Comparison of ENCODE assay signal across 10 cellular contexts in the genomic region with DNA sequence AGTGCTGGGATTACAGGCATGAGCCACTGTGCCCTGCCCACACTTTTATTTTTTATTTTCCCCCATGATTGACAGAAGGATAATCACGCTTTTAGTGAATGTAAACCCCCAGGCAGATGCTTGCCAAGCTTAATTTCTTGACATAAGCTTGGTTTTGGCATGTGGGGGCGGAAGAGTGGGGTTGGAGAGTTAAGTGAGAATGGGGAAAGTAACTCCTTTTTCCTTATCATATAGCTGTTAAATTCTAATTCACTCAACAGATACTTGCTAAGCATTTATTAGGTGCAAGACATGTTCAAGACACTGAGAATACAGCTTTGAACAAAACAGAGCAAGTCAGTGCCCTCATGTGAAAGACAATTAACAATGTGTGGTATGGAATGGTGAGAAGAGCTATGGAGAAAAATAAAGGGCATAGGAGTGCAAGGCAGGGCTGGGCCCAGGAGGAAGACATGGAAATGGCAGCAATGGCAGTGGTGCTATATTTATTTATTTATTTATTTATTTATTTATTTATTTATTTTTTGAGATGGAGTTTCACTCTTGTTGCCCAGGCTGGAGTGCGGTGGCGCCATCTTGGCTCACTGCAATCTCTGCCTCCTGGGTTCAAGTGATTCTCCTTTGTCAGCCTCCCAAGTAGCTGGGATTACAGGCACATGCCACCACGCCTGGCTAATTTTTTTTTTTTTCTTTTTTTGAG.
DNase-seq lines count a peak whose midpoint lies in the region; ATAC-seq and TF ChIP-seq lines count a peak whose summit lies in the region.
"Had no signal": no experiment of that assay in that cellular context is flagged by ENCODE, and none has a peak within 500 bp of the region (broad histone marks: within the 10 kb centered on the region; RNA-seq: fewer than 3 reads in every experiment).

No MANE protein-coding gene starts in this region.

- ATAC-seq in stimulated activated naive CD8-positive, alpha-beta T cell treated with anti-CD3 and anti-CD28 coated beads, Interleukin-15, Interleukin-2, amounts not matched to agents 100 U/mL and 50 U/mL, for 24 hours, result no peak

- no peaks in the 10 kb centered on the region for H3F3A ChIP-seq in Loucy (ENCODE audit: low read depth)

- H3K9me3 ChIP-seq in Loucy (ENCODE audit: insufficient read depth, low read depth, low read length) (no peaks in the 10 kb centered on the region), mucosa of rectum (ENCODE audit: control insufficient read depth in 2 of 2, low read length in 2 of 2) (no peaks in the 10 kb centered on the region)

- H3K4me3 ChIP-seq in Loucy (ENCODE audit: low read length, poor library complexity, severe bottlenecking) (no peak overlapping the region), mucosa of rectum (ENCODE audit: low read length in 2 of 2) (peak overlapping the region; percentile 79 to 88)
- H3K4me3 ChIP-seq: PC-9 had no signal

- no peaks in the 10 kb centered on the region for H4K20me1 ChIP-seq in Loucy (ENCODE audit: insufficient read depth, low read length, poor library complexity, severe bottlenecking)

- peak overlapping the region; percentile 38 to 77 for H3K27ac ChIP-seq in mucosa of rectum (ENCODE audit: low read depth in 2 of 2, low read length in 2 of 2)
- H3K27ac ChIP-seq: PC-9 had no signal

- peaks cover 4% of the 10 kb centered on the region for H3K36me3 Mint-ChIP-seq in stimulated activated naive CD8-positive, alpha-beta T cell treated with anti-CD3 and anti-CD28 coated beads, Interleukin-15, Interleukin-2, amounts not matched to agents 100 ng/mL and 50 ng/mL, for 24 hours (ENCODE audit: low read depth)

- H3K9me3 Mint-ChIP-seq in stimulated activated naive CD8-positive, alpha-beta T cell treated with anti-CD3 and anti-CD28 coated beads, Interleukin-15, Interleukin-2, amounts not matched to agents 100 ng/mL and 50 ng/mL, for 24 hours, result no peaks in the 10 kb centered on the region
- H3K9me3 Mint-ChIP-seq: CD14-positive monocyte had no signal

- H3K27me3 Mint-ChIP-seq in stimulated activated naive CD8-positive, alpha-beta T cell treated with anti-CD3 and anti-CD28 coated beads, Interleukin-15, Interleukin-2, amounts not matched to agents 100 ng/mL and 50 ng/mL, for 24 hours, result no peaks in the 10 kb centered on the region

- H3K4me1 ChIP-seq in Loucy (ENCODE audit: insufficient read depth, low read length, poor library complexity, severe bottlenecking), result peaks cover 19% of the 10 kb centered on the region
- peaks cover 15 to 32% of the 10 kb centered on the region in 2 donors for H3K4me1 ChIP-seq in mucosa of rectum (ENCODE audit: control insufficient read depth in 2 of 2, insufficient read depth in 2 of 2, low read length in 2 of 2)

- peak overlapping the region; percentile 74 for H3K4me2 ChIP-seq in Loucy (ENCODE audit: low read depth, low read length, poor library complexity, severe bottlenecking)

- peak overlapping the region; percentile 46 for H3K27ac Mint-ChIP-seq in stimulated activated naive CD8-positive, alpha-beta T cell treated with anti-CD3 and anti-CD28 coated beads, Interleukin-15, Interleukin-2, amounts not matched to agents 100 ng/mL and 50 ng/mL, for 24 hours

- H2AFZ ChIP-seq in Loucy (ENCODE audit: low read length), result no peak overlapping the region
- H2AFZ ChIP-seq: PC-9 had no signal

- peaks cover 3% of the 10 kb centered on the region; the same call in 1 of the 2 replicates for H3K79me2 ChIP-seq in Loucy (ENCODE audit: insufficient read depth, low read length)

- H3K4me1 Mint-ChIP-seq in stimulated activated naive CD8-positive, alpha-beta T cell treated with anti-CD3 and anti-CD28 coated beads, Interleukin-15, Interleukin-2, amounts not matched to agents 100 ng/mL and 50 ng/mL, for 24 hours (ENCODE audit: low read depth), result peaks cover 31% of the 10 kb centered on the region

- H3K9ac ChIP-seq in Loucy (ENCODE audit: low read depth, low read length, poor library complexity, severe bottlenecking) (no peak overlapping the region), mucosa of rectum (ENCODE audit: low read depth in 1 of 2, low read length in 2 of 2) (peak overlapping the region; percentile 8 to 87)

- H3K9me2 ChIP-seq in Loucy (replicated peaks; ENCODE audit: low read depth, low read length), result no peaks in the 10 kb centered on the region

- H3K36me3 ChIP-seq in Loucy (ENCODE audit: insufficient read depth, low read length) (no peaks in the 10 kb centered on the region), mucosa of rectum (ENCODE audit: control insufficient read depth in 2 of 2, insufficient read depth in 2 of 2, low read length in 2 of 2) (peaks cover 0 to 3% of the 10 kb centered on the region in 2 donors)

- no peak overlapping the region for H3K4me3 Mint-ChIP-seq in stimulated activated naive CD8-positive, alpha-beta T cell treated with anti-CD3 and anti-CD28 coated beads, Interleukin-15, Interleukin-2, amounts not matched to agents 100 ng/mL and 50 ng/mL, for 24 hours

- no peak for TF ChIP-seq CTCF in Loucy (conservative IDR thresholded peaks at IDR 0.05; ENCODE audit: low read length)

- H3K27me3 ChIP-seq in Loucy (ENCODE audit: insufficient read depth, low read length, poor library complexity, severe bottlenecking), result no peaks in the 10 kb centered on the region
- no peaks in the 10 kb centered on the region for H3K27me3 ChIP-seq in mucosa of rectum (ENCODE audit: control insufficient read depth in 2 of 2, insufficient read depth in 2 of 2, low read length in 2 of 2)

- DNase-seq in stimulated activated naive CD8-positive, alpha-beta T cell treated with anti-CD3 and anti-CD28 coated beads, Interleukin-15, Interleukin-2, amounts not matched to agents 100 U/mL and 50 U/mL, for 24 hours, result no peak
- DNase-seq in activated gamma-delta T cell (lab: John Stamatoyannopoulos, UW), result no peak
- DNase-seq in NCI-H1092 treated with DMSO at 0.1 percent for 48 hours (lab: John Stamatoyannopoulos, UW), result no peak
- no peak for DNase-seq in COLO829 (ENCODE audit: low spot score)
- DNase-seq: NCI-H187 treated with DMSO at 0.1 percent for 48 hours had no signal
